7 cellular contexts compared by ENCODE assay signal in the genomic region with DNA sequence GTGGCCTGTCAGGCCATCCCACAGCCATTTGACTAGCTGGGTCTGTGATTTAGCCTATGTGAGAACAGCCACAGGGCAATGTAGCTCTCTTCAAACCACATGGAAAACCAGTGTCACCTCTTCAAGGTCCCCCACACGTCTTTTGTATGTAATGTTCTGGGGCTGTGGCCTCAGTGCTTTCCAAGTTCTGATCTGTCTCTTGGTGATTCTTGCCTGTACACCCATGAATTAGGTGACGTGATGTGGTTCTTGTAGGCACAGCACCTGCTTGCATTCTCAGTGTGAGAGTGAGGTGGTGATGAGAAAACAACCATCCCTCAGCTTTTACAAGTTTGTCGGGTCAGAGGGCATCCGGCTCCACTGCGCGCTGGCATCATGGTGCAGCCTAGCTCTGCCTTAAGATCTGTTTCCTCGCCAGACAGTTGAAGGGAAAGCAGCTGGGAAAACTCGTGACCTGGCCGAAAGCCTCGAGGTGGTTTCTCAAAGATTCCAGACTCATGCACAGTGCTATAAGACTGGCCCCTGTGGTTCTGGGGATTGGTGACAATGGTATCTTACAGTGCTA.
DNase-seq lines count a peak whose midpoint lies in the region; ATAC-seq and TF ChIP-seq lines count a peak whose summit lies in the region.

No MANE protein-coding gene starts in this region.

- H3K36me3 ChIP-seq in MG63, result no peaks in the 10 kb centered on the region; the same call in 1 of the 2 replicates
- H3K36me3 ChIP-seq in colonic mucosa, result no peaks in the 10 kb centered on the region
- no peaks in the 10 kb centered on the region for H3K36me3 ChIP-seq in thoracic aorta
- no peaks in the 10 kb centered on the region for H3K36me3 ChIP-seq in OCI-LY7 (ENCODE audit: insufficient read depth, low read length)

- no peak for TF ChIP-seq CTCF in colonic mucosa (IDR thresholded peaks at IDR 0.05)
- TF ChIP-seq CTCF in thoracic aorta (IDR thresholded peaks at IDR 0.05), result no peak
- no peak for TF ChIP-seq CTCF in OCI-LY7 (conservative IDR thresholded peaks at IDR 0.05; ENCODE audit: low read length)

- CTCF ChIA-PET in OCI-LY7 (lab: Charles Lee; ENCODE audit: unreplicated experiment), result no interaction called here

- H3K9me2 ChIP-seq in OCI-LY7 (ENCODE audit: insufficient read depth, low read length), result no peaks in the 10 kb centered on the region

- H3K9ac ChIP-seq in colonic mucosa (ENCODE audit: low read depth in 2 of 2, low read length in 2 of 2), result peak overlapping the region in 1 of 2 donors; percentile 42

- no peaks in the 10 kb centered on the region for H4K20me1 ChIP-seq in OCI-LY7 (ENCODE audit: insufficient read depth, low read length)

- H3K4me1 Mint-ChIP-seq in memory B cell, result peaks cover 36% of the 10 kb centered on the region

- intact Hi-C loops in colonic mucosa (cut with DNase I), result no loop called here
- intact Hi-C loops in OCI-LY7 (cut with micrococcal nuclease; ENCODE audit: unreplicated experiment), result no loop called here

- peaks cover 9% of the 10 kb centered on the region for H3K36me3 Mint-ChIP-seq in memory B cell

- ATAC-seq in memory B cell (ENCODE audit: low read depth) (no peak), thoracic aorta (ENCODE audit: insufficient number of reproducible peaks, low FRiP score, low read depth) (peak; percentile 18)

- no peak overlapping the region for H3K4me3 Mint-ChIP-seq in memory B cell

- peaks cover 3% of the 10 kb centered on the region for H3K27me3 Mint-ChIP-seq in memory B cell

- H3K9me3 ChIP-seq in MG63 (peaks cover 9% of the 10 kb centered on the region; the same call in 1 of the 2 replicates), colonic mucosa (no peaks in the 10 kb centered on the region), thoracic aorta (no peaks in the 10 kb centered on the region), OCI-LY7 (ENCODE audit: low read length) (no peaks in the 10 kb centered on the region)

- peak; percentile 89 for DNase-seq in MG63
- peak; percentile 81 for DNase-seq in colonic mucosa
- DNase-seq in memory B cell (ENCODE audit: low spot score in 2 of 2), result no peak
- DNase-seq in thoracic aorta (ENCODE audit: low spot score), result peak; percentile 27
- DNase-seq in D341Med (ENCODE audit: low spot score), result no peak
- DNase-seq in OCI-LY7 (ENCODE audit: low spot score), result no peak
- no peak for DNase-seq in stimulated activated CD4-positive, alpha-beta T cell treated with anti-CD3 and anti-CD28 coated beads, Interleukin-2, amount 100 ng/mL, for 48 hours

- H3K27ac ChIP-seq in colonic mucosa (peak overlapping the region; percentile 87), thoracic aorta (peak overlapping the region; percentile 88 to 95), OCI-LY7 (ENCODE audit: low read depth, low read length, poor library complexity, severe bottlenecking) (no peak overlapping the region)

- no peak overlapping the region for H2AFZ ChIP-seq in OCI-LY7 (ENCODE audit: low read length)

- H3K9me3 Mint-ChIP-seq in memory B cell, result peaks cover 7% of the 10 kb centered on the region

- no peaks in the 10 kb centered on the region for H3K79me2 ChIP-seq in OCI-LY7 (ENCODE audit: insufficient read depth, low read depth, low read length)

- POLR2A ChIA-PET in OCI-LY7 (lab: Charles Lee), result no interaction called here

- H3K4me3 ChIP-seq in MG63 (no peak overlapping the region), colonic mucosa (no peak overlapping the region), thoracic aorta (no peak overlapping the region), OCI-LY7 (ENCODE audit: low read depth, low read length, poor library complexity, severe bottlenecking) (no peak overlapping the region)

- H3K27me3 ChIP-seq in MG63 (no peaks in the 10 kb centered on the region), colonic mucosa (no peaks in the 10 kb centered on the region), thoracic aorta (replicated peaks; ENCODE audit: insufficient read depth) (no peaks in the 10 kb centered on the region)

- H3K27ac Mint-ChIP-seq in memory B cell, result peak overlapping the region; percentile 14

- H3K4me2 ChIP-seq in OCI-LY7 (ENCODE audit: low read length), result no peak overlapping the region

- BruUV-seq in OCI-LY7 (replicated peaks; lab: Mats Ljungman, UMichigan), result no TSS peak

- H3K4me1 ChIP-seq in colonic mucosa (peaks cover 27% of the 10 kb centered on the region), thoracic aorta (ENCODE audit: control insufficient read depth in 1 of 2, low read depth in 2 of 2) (peaks cover 70 to 73% of the 10 kb centered on the region in 2 donors), OCI-LY7 (ENCODE audit: insufficient read depth, low read length, poor library complexity, severe bottlenecking) (peaks cover 12% of the 10 kb centered on the region)

Comparison
In these comparisons a context has a peak if more than half of its experiments do, and no peak if none do; other contexts are left out.
1. DNase-seq: peak in MG63 (single experiment), colonic mucosa (single experiment) and thoracic aorta (single experiment); none in memory B cell (0 of 2), D341Med (single experiment), OCI-LY7 (single experiment) and stimulated activated CD4-positive, alpha-beta T cell treated with anti-CD3 and anti-CD28 coated beads, Interleukin-2, amount 100 ng/mL, for 48 hours (0 of 2).